8 cellular contexts compared by ENCODE assay signal in the genomic region with DNA sequence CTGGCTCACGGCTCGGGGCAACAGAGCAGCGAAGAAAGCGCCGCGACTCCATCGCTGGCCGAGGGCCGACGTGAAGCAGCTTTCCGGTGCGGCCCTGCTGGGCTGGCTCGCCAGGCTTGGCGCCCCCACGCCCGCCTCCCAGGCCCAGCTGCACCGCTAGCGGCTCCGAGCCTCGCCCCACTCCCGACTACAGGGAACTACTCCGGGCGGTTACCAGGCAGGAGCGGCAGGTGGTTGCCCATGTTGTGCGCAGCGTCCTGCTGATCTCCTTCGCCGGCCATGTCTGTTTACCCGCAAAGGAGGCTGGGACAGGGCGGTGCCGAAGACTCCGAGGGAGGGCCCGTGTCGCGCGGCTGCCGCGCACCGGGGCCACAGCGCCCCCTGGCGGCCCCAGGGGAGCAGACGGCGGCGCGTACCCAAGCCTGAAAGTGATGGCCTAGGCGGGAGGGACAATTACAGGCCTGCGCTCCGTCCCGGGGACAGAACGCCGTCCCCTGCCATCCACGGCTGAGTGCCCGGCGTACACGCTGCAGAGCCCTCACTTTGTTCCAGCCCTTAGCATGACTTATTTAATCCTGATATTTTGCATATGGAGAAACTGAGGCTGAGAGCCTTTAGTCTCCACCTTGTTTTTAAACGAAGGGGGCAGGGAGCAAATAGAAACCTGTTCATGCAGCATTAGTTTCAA. TPM values are rescaled to one million over a fixed set of nuclear protein-coding genes. Genes with fewer than 3 reads are reported as not detected.
DNase-seq lines count a peak whose midpoint lies in the region; ATAC-seq, FAIRE-seq and TF ChIP-seq lines count a peak whose summit lies in the region.

Gene CRBN (minus strand): TSS at position 285 of the 688 bp plus-strand sequence. CDS start 4 bp downstream, at position 281.

- CTCF ChIA-PET in WTC11 (lab: Charles Lee) = interaction anchor here (0.6 kb wide), 2 partner anchors 46 to 342 kb away, joined by 3 to 4 read pairs; no protein-coding TSS in a partner anchor

- H3K4me3 ChIP-seq in bronchial epithelial cell (ENCODE audit: low read depth, low read length) (peak within 1 kb of the TSS; percentile 78), spleen (peak within 1 kb of the TSS; percentile 92 to 100 (median 96))

- H3K27ac ChIP-seq in spleen = peak within 1 kb of the TSS; percentile 39 to 92 (median 88)

- 1 to 2% (median 1%) methylated on average over 17 to 56 of the region's 56 CpGs for WGBS in spleen, 5 donors

- POLR2A ChIA-PET in WTC11 (lab: Charles Lee) = no interaction called here

- H3K27ac Mint-ChIP-seq in WTC11 (peak within 1 kb of the TSS; percentile 87), immature natural killer cell (peak within 1 kb of the TSS; percentile 92 to 98 (median 96))

- H3K4me3 Mint-ChIP-seq in WTC11 (peak within 1 kb of the TSS; percentile 97), immature natural killer cell (peak within 1 kb of the TSS; percentile 88 to 99 (median 93))

- in situ Hi-C loops in ACHN (cut with HindIII; ENCODE audit: low pct_ligation_motif_present, low pct_unique_long_range_greater_than_20kb, low sequenced_read_pairs) = no loop called here

- peaks cover 22% of the 10 kb centered on the region for H3K27me3 Mint-ChIP-seq in WTC11 (ENCODE audit: low read depth)
- H3K27me3 Mint-ChIP-seq in immature natural killer cell (ENCODE audit: low read depth in 3 of 3) = peaks cover 0 to 4% (median 3%) of the 10 kb centered on the region in 3 donors

- DNase-seq in ACHN = peak; percentile 80
- peak; percentile 42 for DNase-seq in NCI-H2196 treated with DMSO at 0.1 percent for 48 hours (lab: John Stamatoyannopoulos, UW; ENCODE audit: unreplicated experiment)
- peak; percentile 84 for DNase-seq in WTC11 (ENCODE audit: low spot score)
- peak; percentile 69 for DNase-seq in bronchial epithelial cell (ENCODE audit: low read depth)
- peak; percentile 87 to 89 (median 89) for DNase-seq in immature natural killer cell
- DNase-seq in spleen = peak; percentile 98

- ATAC-seq in GM18520 (IDR thresholded peaks at IDR 0.05; ENCODE audit: unreplicated experiment) (peak; percentile 98), HG03060 (IDR thresholded peaks at IDR 0.05; ENCODE audit: low read depth, unreplicated experiment) (peak; percentile 95), WTC11 (peak; percentile 98)

- peaks cover 9% of the 10 kb centered on the region for H3K4me1 Mint-ChIP-seq in WTC11
- H3K4me1 Mint-ChIP-seq in immature natural killer cell = peaks cover 49 to 53% of the 10 kb centered on the region in 2 donors

- H3K9me3 Mint-ChIP-seq in WTC11 (peaks cover 3% of the 10 kb centered on the region; the same call in 1 of the 2 replicates), immature natural killer cell (no peaks in the 10 kb centered on the region)

- no peaks in the 10 kb centered on the region for H3K36me3 ChIP-seq in bronchial epithelial cell (ENCODE audit: control insufficient read depth, insufficient read depth, low read length)
- peaks cover 0 to 19% (median 5%) of the 10 kb centered on the region in 6 donors for H3K36me3 ChIP-seq in spleen

- FAIRE-seq in bronchial epithelial cell (lab: Jason Lieb, UNC) = no peak

- no peaks in the 10 kb centered on the region for H3K9me3 ChIP-seq in spleen

- H3K27me3 ChIP-seq in bronchial epithelial cell (ENCODE audit: control insufficient read depth, insufficient read depth, low read length) = no peaks in the 10 kb centered on the region
- no peaks in the 10 kb centered on the region for H3K27me3 ChIP-seq in spleen (replicated peaks in 1 of 7)

- TF ChIP-seq CTCF in WTC11 (IDR thresholded peaks at IDR 0.05) = peak; percentile 94
- peak; percentile 99 for TF ChIP-seq CTCF in bronchial epithelial cell (IDR thresholded peaks at IDR 0.05; ENCODE audit: insufficient read depth, low read length, severe bottlenecking)
- TF ChIP-seq CTCF in spleen (IDR thresholded peaks at IDR 0.05 in 8 of 11, conservative IDR thresholded peaks at IDR 0.05 in 3 of 11) = peak; percentile 96 to 100 (median 98)

- peaks cover 28 to 53% (median 49%) of the 10 kb centered on the region in 6 donors for H3K4me1 ChIP-seq in spleen

- H3K36me3 Mint-ChIP-seq in WTC11 = peaks cover 2% of the 10 kb centered on the region; the same call in 1 of the 2 replicates
- peaks cover 0 to 11% (median 6%) of the 10 kb centered on the region in 3 donors for H3K36me3 Mint-ChIP-seq in immature natural killer cell

- TF ChIP-seq POLR2A in spleen (IDR thresholded peaks at IDR 0.05) = peak in 2 of 3 donors; percentile 5 to 27

- intact Hi-C loops in spleen (cut with DNase I; ENCODE audit: low total_unique reads) = no loop called here

TF ChIP-seq in WTC11, 78 proteins besides CTCF, POLR2A, EP300 and RAD21 (continues in another document):
- TF ChIP-seq GABPB1 (CRISPR knock-in tag; IDR thresholded peaks at IDR 0.05) = peak; percentile 72; the same call in 1 of the 2 replicates
- no peak for TF ChIP-seq OVOL2 (CRISPR knock-in tag; IDR thresholded peaks at IDR 0.05; ENCODE audit: borderline replicate concordance)
- no peak for TF ChIP-seq E2F1 (CRISPR knock-in tag; IDR thresholded peaks at IDR 0.05)
- TF ChIP-seq KAT7 (CRISPR knock-in tag; IDR thresholded peaks at IDR 0.05; ENCODE audit: borderline replicate concordance) = peak; percentile 64; the same call in 1 of the 2 replicates
- TF ChIP-seq, protein P1, sequence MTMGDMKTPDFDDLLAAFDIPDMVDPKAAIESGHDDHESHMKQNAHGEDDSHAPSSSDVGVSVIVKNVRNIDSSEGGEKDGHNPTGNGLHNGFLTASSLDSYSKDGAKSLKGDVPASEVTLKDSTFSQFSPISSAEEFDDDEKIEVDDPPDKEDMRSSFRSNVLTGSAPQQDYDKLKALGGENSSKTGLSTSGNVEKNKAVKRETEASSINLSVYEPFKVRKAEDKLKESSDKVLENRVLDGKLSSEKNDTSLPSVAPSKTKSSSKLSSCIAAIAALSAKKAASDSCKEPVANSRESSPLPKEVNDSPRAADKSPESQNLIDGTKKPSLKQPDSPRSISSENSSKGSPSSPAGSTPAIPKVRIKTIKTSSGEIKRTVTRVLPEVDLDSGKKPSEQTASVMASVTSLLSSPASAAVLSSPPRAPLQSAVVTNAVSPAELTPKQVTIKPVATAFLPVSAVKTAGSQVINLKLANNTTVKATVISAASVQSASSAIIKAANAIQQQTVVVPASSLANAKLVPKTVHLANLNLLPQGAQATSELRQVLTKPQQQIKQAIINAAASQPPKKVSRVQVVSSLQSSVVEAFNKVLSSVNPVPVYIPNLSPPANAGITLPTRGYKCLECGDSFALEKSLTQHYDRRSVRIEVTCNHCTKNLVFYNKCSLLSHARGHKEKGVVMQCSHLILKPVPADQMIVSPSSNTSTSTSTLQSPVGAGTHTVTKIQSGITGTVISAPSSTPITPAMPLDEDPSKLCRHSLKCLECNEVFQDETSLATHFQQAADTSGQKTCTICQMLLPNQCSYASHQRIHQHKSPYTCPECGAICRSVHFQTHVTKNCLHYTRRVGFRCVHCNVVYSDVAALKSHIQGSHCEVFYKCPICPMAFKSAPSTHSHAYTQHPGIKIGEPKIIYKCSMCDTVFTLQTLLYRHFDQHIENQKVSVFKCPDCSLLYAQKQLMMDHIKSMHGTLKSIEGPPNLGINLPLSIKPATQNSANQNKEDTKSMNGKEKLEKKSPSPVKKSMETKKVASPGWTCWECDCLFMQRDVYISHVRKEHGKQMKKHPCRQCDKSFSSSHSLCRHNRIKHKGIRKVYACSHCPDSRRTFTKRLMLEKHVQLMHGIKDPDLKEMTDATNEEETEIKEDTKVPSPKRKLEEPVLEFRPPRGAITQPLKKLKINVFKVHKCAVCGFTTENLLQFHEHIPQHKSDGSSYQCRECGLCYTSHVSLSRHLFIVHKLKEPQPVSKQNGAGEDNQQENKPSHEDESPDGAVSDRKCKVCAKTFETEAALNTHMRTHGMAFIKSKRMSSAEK (CRISPR knock-in tag; IDR thresholded peaks at IDR 0.05; ENCODE audit: borderline replicate concordance) = no peak
- peak; percentile 75 for TF ChIP-seq MAX (CRISPR knock-in tag; IDR thresholded peaks at IDR 0.05)
- no peak for TF ChIP-seq PRRX2 (CRISPR knock-in tag; IDR thresholded peaks at IDR 0.05)
- TF ChIP-seq EMX1 (CRISPR knock-in tag; IDR thresholded peaks at IDR 0.05) = no peak
- no peak for TF ChIP-seq ZNF219 (CRISPR knock-in tag; IDR thresholded peaks at IDR 0.05; ENCODE audit: borderline replicate concordance)
- TF ChIP-seq JUN (CRISPR knock-in tag; IDR thresholded peaks at IDR 0.05) = peak; percentile 73; the same call in 1 of the 2 replicates

RNA-seq across cellular contexts. Expression of gene CRBN, which starts in this region (rescaled TPM):
- total RNA-seq in WTC11 (2021) (22.6 to 24.4 TPM (median 23.2 TPM) in 3 replicates), bronchial epithelial cell (28.9 and 51.9 TPM in 2 replicates), spleen (100 to 1,000 TPM in 3 of 7 donors, 10 to 100 TPM in 4; 71.4 to 123 (median 98.6) TPM)
- polyA plus RNA-seq in immature natural killer cell (100 to 1,000 TPM; 171 to 176 (median 174) TPM), spleen (10 to 100 TPM; 33.4 to 38.4 (median 35.3) TPM)

Comparison
In these comparisons a context has a peak if more than half of its experiments do, and no peak if none do; other contexts are left out.
1. Peak in every context shown above with its lines: DNase-seq, ATAC-seq, H3K4me3 ChIP-seq and H3K27ac ChIP-seq.
2. RNA of gene CRBN (polyA plus RNA-seq): 171 to 176 TPM in immature natural killer cell; 33.4 to 38.4 TPM in spleen; every median in the first group is over 4 times any median in the second.
3. DNase-seq: peak in every context shown above with its lines; median percentile 98 in spleen; 89 in immature natural killer cell; 84 in WTC11; 80 in ACHN; 69 in bronchial epithelial cell; 42 in NCI-H2196 treated with DMSO at 0.1 percent for 48 hours.